15 cellular contexts compared by ENCODE assay signal in genomic region chr10:61463035-61463909, GRCh38. TPM values are rescaled to one million over a fixed set of nuclear protein-coding genes. Genes with fewer than 3 reads are reported as not detected.
DNase-seq lines count a peak whose midpoint lies in the region; ATAC-seq and TF ChIP-seq lines count a peak whose summit lies in the region.
"Had no signal": no experiment of that assay in that cellular context is flagged by ENCODE, and none has a peak within 500 bp of the region (broad histone marks: within the 10 kb centered on the region; RNA-seq: fewer than 3 reads in every experiment).

No MANE protein-coding gene starts in this region.

- no peak for TF ChIP-seq CTCF in A673 (conservative IDR thresholded peaks at IDR 0.05; ENCODE audit: low read depth, low read length)
- TF ChIP-seq CTCF in HEK293 (tag by site-specific recombination; IDR thresholded peaks at IDR 0.05): no peak
- TF ChIP-seq CTCF in breast epithelium (IDR thresholded peaks at IDR 0.05): no peak
- no peak for TF ChIP-seq CTCF in left lung (IDR thresholded peaks at IDR 0.05)
- no peak for TF ChIP-seq CTCF in right lobe of liver (IDR thresholded peaks at IDR 0.05)

- H3K4me1 Mint-ChIP-seq in activated T-cell treated with anti-CD3 and anti-CD28 coated beads, Interleukin-2, amount 50 U/mL, for 72 hours (ENCODE audit: low read depth): no peaks in the 10 kb centered on the region
- H3K4me1 Mint-ChIP-seq: T-helper 17 cell had no signal

- TF ChIP-seq POLR2A in breast epithelium (IDR thresholded peaks at IDR 0.05) (no peak), right lobe of liver (IDR thresholded peaks at IDR 0.05) (no peak)

- H3K36me3 ChIP-seq in A673 (ENCODE audit: insufficient read depth, low read length, poor library complexity, severe bottlenecking) (no peaks in the 10 kb centered on the region), HEK293 (ENCODE audit: control insufficient read depth in 2 of 2, insufficient read depth in 1 of 2, low read length in 2 of 2) (no peaks in the 10 kb centered on the region), breast epithelium (no peaks in the 10 kb centered on the region), left lung (no peaks in the 10 kb centered on the region), right lobe of liver (no peaks in the 10 kb centered on the region)
- H3K36me3 ChIP-seq: lower lobe of right lung, upper lobe of left lung had no signal

- H3K9me3 ChIP-seq in A673 (ENCODE audit: low read depth, low read length, poor library complexity, severe bottlenecking) (no peaks in the 10 kb centered on the region), HEK293 (ENCODE audit: control insufficient read depth, insufficient read depth, low read depth, low read length) (no peaks in the 10 kb centered on the region), breast epithelium (no peaks in the 10 kb centered on the region), left lung (no peaks in the 10 kb centered on the region), right lobe of liver (no peaks in the 10 kb centered on the region)
- H3K9me3 ChIP-seq: lower lobe of right lung, upper lobe of left lung had no signal

- no peaks in the 10 kb centered on the region for H3K36me3 Mint-ChIP-seq in activated T-cell treated with anti-CD3 and anti-CD28 coated beads, Interleukin-2, amount 50 U/mL, for 72 hours (ENCODE audit: insufficient read depth in 2 of 2)

- H3K4me3 ChIP-seq in A673 (ENCODE audit: low read depth, low read length, poor library complexity, severe bottlenecking) (no peak overlapping the region), HEK293 (ENCODE audit: low read depth, low read length) (no peak overlapping the region), breast epithelium (peak overlapping the region in 1 of 3 donors; percentile 5), left lung (no peak overlapping the region), right lobe of liver (no peak overlapping the region)
- H3K4me3 ChIP-seq: GM12878, lower lobe of right lung, upper lobe of left lung had no signal

- H3K9me3 Mint-ChIP-seq in activated T-cell treated with anti-CD3 and anti-CD28 coated beads, Interleukin-2, amount 50 U/mL, for 72 hours: peaks cover 0 to 4% of the 10 kb centered on the region in 2 donors

- no TSS peak for BruUV-seq in A673 (replicated peaks; lab: Mats Ljungman, UMichigan)

- no peaks in the 10 kb centered on the region for H3K27me3 Mint-ChIP-seq in activated T-cell treated with anti-CD3 and anti-CD28 coated beads, Interleukin-2, amount 50 U/mL, for 72 hours (ENCODE audit: low read depth)

- CTCF ChIA-PET in A673 (lab: Charles Lee): no interaction called here
- CTCF ChIA-PET in HEK293 (lab: Yijun Ruan, JAX): no interaction called here

- DNase-seq in A673 (ENCODE audit: low spot score) (peak; percentile 12), breast epithelium (ENCODE audit: low spot score in 2 of 2) (no peak), left lung (no peak), head of caudate nucleus (no peak), right lobe of liver (no peak), DMS114 treated with DMSO at 0.1 percent for 48 hours (lab: John Stamatoyannopoulos, UW; ENCODE audit: unreplicated experiment) (no peak)
- DNase-seq in activated T-cell treated with anti-CD3 and anti-CD28 coated beads, Interleukin-2, amount 50 U/mL, for 72 hours: no peak
- DNase-seq: activated CD4-positive, alpha-beta T cell treated with anti-CD3 and anti-CD28 coated beads for 4 hours; DMS53; lower lobe of right lung; nucleus accumbens; T-helper 17 cell; upper lobe of left lung had no signal

- no peak overlapping the region for H3K4me3 Mint-ChIP-seq in activated T-cell treated with anti-CD3 and anti-CD28 coated beads, Interleukin-2, amount 50 U/mL, for 72 hours

- ATAC-seq in left lung: peak; percentile 42
- ATAC-seq in right lobe of liver: no peak
- no peak for ATAC-seq in activated T-cell treated with anti-CD3 and anti-CD28 coated beads, Interleukin-2, amount 50 U/mL, for 72 hours (replicated peaks in 1 of 2)
- ATAC-seq: GM12878, lower lobe of right lung, T-helper 17 cell had no signal

- POLR2A ChIA-PET in A673 (lab: Charles Lee; ENCODE audit: low non-redundant PET) (no interaction called here), HEK293 (lab: Yijun Ruan, JAX) (no interaction called here)

- H3K27ac ChIP-seq in A673 (ENCODE audit: low read depth, low read length, poor library complexity, severe bottlenecking) (no peak overlapping the region), HEK293 (ENCODE audit: extremely low read depth, low read depth, low read length) (no peak overlapping the region), breast epithelium (peak overlapping the region; percentile 8 to 15), left lung (no peak overlapping the region), right lobe of liver (no peak overlapping the region)
- H3K27ac ChIP-seq: lower lobe of right lung, upper lobe of left lung had no signal

- H3K27ac Mint-ChIP-seq in activated T-cell treated with anti-CD3 and anti-CD28 coated beads, Interleukin-2, amount 50 U/mL, for 72 hours: no peak overlapping the region
- H3K27ac Mint-ChIP-seq: T-helper 17 cell had no signal

- no peaks in the 10 kb centered on the region for H3K27me3 ChIP-seq in A673 (replicated peaks; ENCODE audit: insufficient read depth, low read depth, low read length, poor library complexity)
- no peaks in the 10 kb centered on the region for H3K27me3 ChIP-seq in breast epithelium
- no peaks in the 10 kb centered on the region for H3K27me3 ChIP-seq in left lung
- H3K27me3 ChIP-seq in right lobe of liver: no peaks in the 10 kb centered on the region
- H3K27me3 ChIP-seq: upper lobe of left lung had no signal

- intact Hi-C loops in A673 (cut with micrococcal nuclease; ENCODE audit: unreplicated experiment): no loop called here
- intact Hi-C loops in breast epithelium (cut with DNase I; ENCODE audit: low total_unique reads): loop anchor here (10.0 kb wide), 1 partner anchor 752 kb away; no protein-coding TSS in a partner anchor
- intact Hi-C loops in left lung (cut with DNase I): no loop called here
- intact Hi-C loops in head of caudate nucleus (cut with DNase I): no loop called here
- intact Hi-C loops in right lobe of liver (cut with DNase I): no loop called here

- H3K4me1 ChIP-seq in A673 (ENCODE audit: insufficient read depth, low read length, poor library complexity, severe bottlenecking) (peaks cover 4% of the 10 kb centered on the region), HEK293 (ENCODE audit: control insufficient read depth, insufficient read depth, low read length) (no peaks in the 10 kb centered on the region), breast epithelium (no peaks in the 10 kb centered on the region), left lung (peaks cover 0 to 11% of the 10 kb centered on the region in 2 donors), right lobe of liver (no peaks in the 10 kb centered on the region)
- H3K4me1 ChIP-seq: lower lobe of right lung, upper lobe of left lung had no signal

- WGBS in right lobe of liver (ENCODE audit: insufficient coverage, low coverage, low lambda C conversion rate, missing lambda C conversion rate): 44% methylated on average over 5 of the region's 5 CpGs

TF ChIP-seq in HEK293, 187 proteins besides CTCF, POLR2A, EP300 and RAD21:
- TF ChIP-seq, protein P1, sequence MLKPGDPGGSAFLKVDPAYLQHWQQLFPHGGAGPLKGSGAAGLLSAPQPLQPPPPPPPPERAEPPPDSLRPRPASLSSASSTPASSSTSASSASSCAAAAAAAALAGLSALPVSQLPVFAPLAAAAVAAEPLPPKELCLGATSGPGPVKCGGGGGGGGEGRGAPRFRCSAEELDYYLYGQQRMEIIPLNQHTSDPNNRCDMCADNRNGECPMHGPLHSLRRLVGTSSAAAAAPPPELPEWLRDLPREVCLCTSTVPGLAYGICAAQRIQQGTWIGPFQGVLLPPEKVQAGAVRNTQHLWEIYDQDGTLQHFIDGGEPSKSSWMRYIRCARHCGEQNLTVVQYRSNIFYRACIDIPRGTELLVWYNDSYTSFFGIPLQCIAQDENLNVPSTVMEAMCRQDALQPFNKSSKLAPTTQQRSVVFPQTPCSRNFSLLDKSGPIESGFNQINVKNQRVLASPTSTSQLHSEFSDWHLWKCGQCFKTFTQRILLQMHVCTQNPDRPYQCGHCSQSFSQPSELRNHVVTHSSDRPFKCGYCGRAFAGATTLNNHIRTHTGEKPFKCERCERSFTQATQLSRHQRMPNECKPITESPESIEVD (tag by site-specific recombination; IDR thresholded peaks at IDR 0.05): peak; percentile 50; the same call in 1 of the 2 replicates
- TF ChIP-seq, protein P2, sequence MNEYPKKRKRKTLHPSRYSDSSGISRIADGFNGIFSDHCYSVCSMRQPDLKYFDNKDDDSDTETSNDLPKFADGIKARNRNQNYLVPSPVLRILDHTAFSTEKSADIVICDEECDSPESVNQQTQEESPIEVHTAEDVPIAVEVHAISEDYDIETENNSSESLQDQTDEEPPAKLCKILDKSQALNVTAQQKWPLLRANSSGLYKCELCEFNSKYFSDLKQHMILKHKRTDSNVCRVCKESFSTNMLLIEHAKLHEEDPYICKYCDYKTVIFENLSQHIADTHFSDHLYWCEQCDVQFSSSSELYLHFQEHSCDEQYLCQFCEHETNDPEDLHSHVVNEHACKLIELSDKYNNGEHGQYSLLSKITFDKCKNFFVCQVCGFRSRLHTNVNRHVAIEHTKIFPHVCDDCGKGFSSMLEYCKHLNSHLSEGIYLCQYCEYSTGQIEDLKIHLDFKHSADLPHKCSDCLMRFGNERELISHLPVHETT (tag by site-specific recombination; IDR thresholded peaks at IDR 0.05): no peak
- TF ChIP-seq ZNF362 (tag by site-specific recombination; IDR thresholded peaks at IDR 0.05): 0 out of 2 replicates have a peak, but pooled peaks have one; percentile 15
TF ChIP-seq in HEK293: peak in this region for 2.

RNA-seq across cellular contexts. Expression of gene TMEM26, which starts 10.1 kb away (rescaled TPM):
- total RNA-seq in A673 (2021) (not detected in 2 replicates), breast epithelium (10 to 100 TPM in 2 of 3 donors, not detected in 1; 17.4 to 19.0 TPM), left lung (1 to 10 TPM; 1.3 TPM), right lobe of liver (1 to 10 TPM in 2 of 6 experiments, under 1 TPM in 4; 0.42 to 3.8 (median 0.77) TPM)
- not detected for total RNA-seq in activated T-cell treated with anti-CD3 and anti-CD28 coated beads, Interleukin-2, amount 50 U/mL, for 72 hours
- total RNA-seq: GM12878, T-helper 17 cell had no signal

Comparison
In these comparisons a context has a peak if more than half of its experiments do, and no peak if none do; other contexts are left out.
1. H3K27ac ChIP-seq: peak in breast epithelium (2 of 2); none in A673 (single experiment), HEK293 (single experiment), left lung (0 of 2) and right lobe of liver (0 of 3).